ENCODE assay signal across 32 cellular contexts in genomic region chr13:48252176-48252575, GRCh38. TPM values are rescaled to one million over a fixed set of nuclear protein-coding genes. Genes with fewer than 3 reads are reported as not detected.
DNase-seq lines count a peak whose midpoint lies in the region; ATAC-seq and TF ChIP-seq lines count a peak whose summit lies in the region.
"Had no signal": no experiment of that assay in that cellular context is flagged by ENCODE, and none has a peak within 500 bp of the region (broad histone marks: within the 10 kb centered on the region; RNA-seq: fewer than 3 reads in every experiment).

No MANE protein-coding gene starts in this region.

- TF ChIP-seq CTCF in gastroesophageal sphincter (IDR thresholded peaks at IDR 0.05): no peak
- no peak for TF ChIP-seq CTCF in lower lobe of right lung (IDR thresholded peaks at IDR 0.05)
- no peak for TF ChIP-seq CTCF in uterus (IDR thresholded peaks at IDR 0.05)

- no peaks in the 10 kb centered on the region for H3K27me3 ChIP-seq in gastroesophageal sphincter
- no peaks in the 10 kb centered on the region for H3K27me3 ChIP-seq in lower lobe of right lung (ENCODE audit: low read depth)
- no peaks in the 10 kb centered on the region for H3K27me3 ChIP-seq in uterus
- H3K27me3 ChIP-seq: foreskin keratinocyte had no signal

- peaks cover 9% of the 10 kb centered on the region for H3K4me1 Mint-ChIP-seq in activated CD4-positive, alpha-beta T cell treated with anti-CD3 and anti-CD28 coated beads, Interleukin-2, amount 10 ng/mL, durations not matched to agents 24 days and 14 days

- no peak overlapping the region for H3K27ac Mint-ChIP-seq in activated CD4-positive, alpha-beta T cell treated with anti-CD3 and anti-CD28 coated beads, Interleukin-2, amount 10 ng/mL, durations not matched to agents 24 days and 14 days
- H3K27ac Mint-ChIP-seq: activated T-cell treated with anti-CD3 and anti-CD28 coated beads, Interleukin-2, amount 50 U/mL, for 24 hours; natural killer cell treated with Interleukin-12 subunit alpha and Interleukin-12 subunit beta and Interleukin-15 and Interleukin-18, amount 100 ng/mL, for 72 hours; type B pancreatic cell had no signal

- H3K27me3 Mint-ChIP-seq in activated CD4-positive, alpha-beta T cell treated with anti-CD3 and anti-CD28 coated beads, Interleukin-2, amount 10 ng/mL, durations not matched to agents 24 days and 14 days: no peaks in the 10 kb centered on the region
- H3K27me3 Mint-ChIP-seq: activated T-cell treated with anti-CD3 and anti-CD28 coated beads, Interleukin-2, amount 50 U/mL, for 24 hours; natural killer cell treated with Interleukin-12 subunit alpha and Interleukin-12 subunit beta and Interleukin-15 and Interleukin-18, amount 100 ng/mL, for 72 hours; stimulated activated naive CD8-positive, alpha-beta T cell treated with anti-CD3 and anti-CD28 coated beads, Interleukin-15, amount 100 ng/mL, for 72 hours; type B pancreatic cell had no signal

- ATAC-seq in gastroesophageal sphincter (no peak), lower lobe of right lung (peak; percentile 25 to 31), GM21360 (IDR thresholded peaks at IDR 0.05; ENCODE audit: unreplicated experiment) (no peak)
- ATAC-seq: foreskin keratinocyte; HepG2; left lobe of liver; natural killer cell treated with Interleukin-12 subunit alpha and Interleukin-12 subunit beta and Interleukin-15 and Interleukin-18, amount 100 ng/mL, for 72 hours; stimulated activated naive CD8-positive, alpha-beta T cell treated with anti-CD3 and anti-CD28 coated beads, Interleukin-15, amount 100 ng/mL, for 72 hours had no signal

- H3K27ac ChIP-seq in gastroesophageal sphincter (peak overlapping the region in 3 of 4 donors; percentile 5 to 51 (median 42)), lower lobe of right lung (peak overlapping the region; percentile 37), uterus (peak overlapping the region; percentile 24 to 43)
- H3K27ac ChIP-seq: 22Rv1, foreskin keratinocyte, VCaP had no signal

- TF ChIP-seq POLR2A in gastroesophageal sphincter (IDR thresholded peaks at IDR 0.05) (no peak), uterus (IDR thresholded peaks at IDR 0.05) (no peak)

- H3K9me3 Mint-ChIP-seq in activated CD4-positive, alpha-beta T cell treated with anti-CD3 and anti-CD28 coated beads, Interleukin-2, amount 10 ng/mL, durations not matched to agents 24 days and 14 days: no peaks in the 10 kb centered on the region
- H3K9me3 Mint-ChIP-seq: activated T-cell treated with anti-CD3 and anti-CD28 coated beads, Interleukin-2, amount 50 U/mL, for 24 hours; CD14-positive monocyte; immature natural killer cell; natural killer cell treated with Interleukin-12 subunit alpha and Interleukin-12 subunit beta and Interleukin-15 and Interleukin-18, amount 100 ng/mL, for 72 hours; stimulated activated naive CD8-positive, alpha-beta T cell treated with anti-CD3 and anti-CD28 coated beads, Interleukin-15, amount 100 ng/mL, for 72 hours; type B pancreatic cell had no signal

- 75 to 94% methylated on average over 1 to 10 of the region's 10 CpGs for WGBS in gastroesophageal sphincter (ENCODE audit: low coverage in 1 of 2), 2 donors

- H3K4me3 ChIP-seq in gastroesophageal sphincter: no peak overlapping the region
- H3K4me3 ChIP-seq in lower lobe of right lung: no peak overlapping the region
- H3K4me3 ChIP-seq in uterus: no peak overlapping the region

- intact Hi-C loops in activated CD4-positive, alpha-beta T cell treated with anti-CD3 and anti-CD28 coated beads, Interleukin-2, amount 10 ng/mL, durations not matched to agents 24 days and 14 days (cut with micrococcal nuclease): no loop called here
- intact Hi-C loops in lower lobe of right lung (cut with DNase I): no loop called here
- intact Hi-C loops in uterus (cut with DNase I; ENCODE audit: low total_unique reads): no loop called here

- DNase-seq in activated CD4-positive, alpha-beta T cell treated with anti-CD3 and anti-CD28 coated beads, Interleukin-2, amount 10 ng/mL, durations not matched to agents 24 days and 14 days: peak; percentile 43
- DNase-seq in activated CD4-positive, alpha-beta T cell treated with anti-CD3 and anti-CD28 coated beads, Interleukin-2, amount 50 U/mL, for 1 hour: no peak
- no peak for DNase-seq in lower lobe of right lung
- DNase-seq in uterus: no peak
- no peak for DNase-seq in NCI-H69 (lab: John Stamatoyannopoulos, UW)
- no peak for DNase-seq in NCI-H524 treated with DMSO at 0.1 percent for 48 hours (lab: John Stamatoyannopoulos, UW)
- DNase-seq: activated CD4-positive, alpha-beta T cell treated with anti-CD3 and anti-CD28 coated beads for 48 hours; activated T-cell treated with anti-CD3 and anti-CD28 coated beads, Interleukin-2, amount 50 U/mL, for 24 hours; effector CD4-positive, alpha-beta T cell; EL; foreskin keratinocyte; GOT3; hypothalamus; immature natural killer cell; Kasumi-1; MV-4-11; NCI-H1436 treated with DMSO at 0.1 percent for 48 hours; NCI-H526 treated with DMSO at 0.1 percent for 48 hours; SHP77 treated with DMSO at 0.1 percent for 48 hours; small intestine; stimulated activated naive CD8-positive, alpha-beta T cell treated with anti-CD3 and anti-CD28 coated beads, Interleukin-15, amount 100 ng/mL, for 72 hours; SW 1271; T-helper 9 cell had no signal

- TF ChIP-seq EP300 in gastroesophageal sphincter (IDR thresholded peaks at IDR 0.05): no peak

- peaks cover 27% of the 10 kb centered on the region for H3K36me3 Mint-ChIP-seq in activated CD4-positive, alpha-beta T cell treated with anti-CD3 and anti-CD28 coated beads, Interleukin-2, amount 10 ng/mL, durations not matched to agents 24 days and 14 days (ENCODE audit: low read depth)
- H3K36me3 Mint-ChIP-seq: natural killer cell treated with Interleukin-12 subunit alpha and Interleukin-12 subunit beta and Interleukin-15 and Interleukin-18, amount 100 ng/mL, for 72 hours had no signal

- H3K4me1 ChIP-seq in gastroesophageal sphincter (peaks cover 9 to 70% (median 10%) of the 10 kb centered on the region in 3 donors), lower lobe of right lung (peaks cover 69% of the 10 kb centered on the region), uterus (peaks cover 6 to 8% of the 10 kb centered on the region in 2 donors)
- H3K4me1 ChIP-seq: foreskin keratinocyte had no signal

- peaks cover 7 to 26% of the 10 kb centered on the region in 2 donors for H3K36me3 ChIP-seq in gastroesophageal sphincter
- H3K36me3 ChIP-seq in lower lobe of right lung: peaks cover 38% of the 10 kb centered on the region
- H3K36me3 ChIP-seq in uterus: no peaks in the 10 kb centered on the region

- H3K4me3 Mint-ChIP-seq in activated CD4-positive, alpha-beta T cell treated with anti-CD3 and anti-CD28 coated beads, Interleukin-2, amount 10 ng/mL, durations not matched to agents 24 days and 14 days: no peak overlapping the region
- H3K4me3 Mint-ChIP-seq: activated T-cell treated with anti-CD3 and anti-CD28 coated beads, Interleukin-2, amount 50 U/mL, for 24 hours; CD14-positive monocyte; natural killer cell treated with Interleukin-12 subunit alpha and Interleukin-12 subunit beta and Interleukin-15 and Interleukin-18, amount 100 ng/mL, for 72 hours; stimulated activated naive CD8-positive, alpha-beta T cell treated with anti-CD3 and anti-CD28 coated beads, Interleukin-15, amount 100 ng/mL, for 72 hours; type B pancreatic cell had no signal

- no peaks in the 10 kb centered on the region for H3K9me3 ChIP-seq in gastroesophageal sphincter
- no peaks in the 10 kb centered on the region for H3K9me3 ChIP-seq in lower lobe of right lung
- no peaks in the 10 kb centered on the region for H3K9me3 ChIP-seq in uterus

RNA-seq across cellular contexts. Expression of gene ITM2B, which starts 19.2 kb away (rescaled TPM):
- 51.7 and 53.1 TPM in 2 replicates for total RNA-seq in activated CD4-positive, alpha-beta T cell treated with anti-CD3 and anti-CD28 coated beads, Interleukin-2, amount 10 ng/mL, durations not matched to agents 24 days and 14 days
- total RNA-seq in gastroesophageal sphincter: 100 to 1,000 TPM; 263 to 380 (median 300) TPM
- total RNA-seq in lower lobe of right lung: 834 TPM
- 100 to 1,000 TPM; 326 to 725 (median 565) TPM for total RNA-seq in uterus

RNA-seq across cellular contexts. Expression of gene RB1, which starts 51.4 kb away (rescaled TPM):
- 27.3 and 29.0 TPM in 2 replicates for total RNA-seq in activated CD4-positive, alpha-beta T cell treated with anti-CD3 and anti-CD28 coated beads, Interleukin-2, amount 10 ng/mL, durations not matched to agents 24 days and 14 days
- total RNA-seq in gastroesophageal sphincter (10 to 100 TPM; 26.5 to 37.2 (median 29.4) TPM), lower lobe of right lung (38.1 TPM), uterus (10 to 100 TPM; 27.4 to 58.1 (median 33.9) TPM)

Comparison
In these comparisons a context has a peak if more than half of its experiments do, and no peak if none do; other contexts are left out.
1. ATAC-seq: peak in lower lobe of right lung (2 of 2); none in gastroesophageal sphincter (single experiment) and GM21360 (single experiment).
2. Peak in every context shown above with its lines, with median percentiles within 50 percentile points of each other: H3K27ac ChIP-seq.